In the genomic region with DNA sequence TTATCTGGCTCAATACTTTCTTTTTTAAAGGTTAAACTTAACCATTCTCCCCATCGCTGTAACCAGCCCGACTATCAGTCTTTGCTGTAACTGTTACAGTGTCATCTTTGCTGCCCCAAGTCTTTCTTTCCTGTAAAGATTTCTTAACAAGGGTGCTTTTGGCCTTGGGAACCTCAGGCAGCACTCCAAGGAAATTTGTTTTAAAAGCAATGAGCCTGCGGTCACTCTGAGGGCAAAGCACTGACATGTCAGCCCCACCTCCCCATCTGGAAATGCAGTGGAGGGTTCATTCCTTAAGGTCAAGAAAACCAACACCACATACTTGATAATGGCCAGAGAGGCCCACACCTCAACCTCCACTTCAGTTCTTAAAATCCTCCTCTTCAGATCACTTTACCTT, we compare ENCODE assay signal across 32 cellular contexts. TPM values are rescaled to one million over a fixed set of nuclear protein-coding genes. Genes with fewer than 3 reads are reported as not detected.
DNase-seq lines count a peak whose midpoint lies in the region; ATAC-seq and TF ChIP-seq lines count a peak whose summit lies in the region.
"Had no signal": no experiment of that assay in that cellular context is flagged by ENCODE, and none has a peak within 500 bp of the region (broad histone marks: within the 10 kb centered on the region; RNA-seq: fewer than 3 reads in every experiment).

No MANE protein-coding gene starts in this region.

- H3K79me2 ChIP-seq in hepatocyte, result peaks cover 52% of the 10 kb centered on the region

- no peak for TF ChIP-seq CTCF in right atrium auricular region (IDR thresholded peaks at IDR 0.05)
- no peak for TF ChIP-seq CTCF in heart right ventricle (IDR thresholded peaks at IDR 0.05)
- no peak for TF ChIP-seq CTCF in ascending aorta (IDR thresholded peaks at IDR 0.05)
- TF ChIP-seq CTCF in hepatocyte (IDR thresholded peaks at IDR 0.05; ENCODE audit: poor library complexity), result no peak

- H3K27ac ChIP-seq in right atrium auricular region (no peak overlapping the region), heart right ventricle (no peak overlapping the region), ascending aorta (peak overlapping the region; percentile 13 to 54), hepatocyte (peak overlapping the region; percentile 77), subcutaneous abdominal adipose tissue (ENCODE audit: low read depth, low read length) (peak overlapping the region; percentile 1)
- H3K27ac ChIP-seq: A549, brain microvascular endothelial cell, pancreas, SJSA1 had no signal

- no peaks in the 10 kb centered on the region for H4K20me1 ChIP-seq in hepatocyte (ENCODE audit: insufficient read depth, poor library complexity, severe bottlenecking)

- DNase-seq in right atrium auricular region (ENCODE audit: low spot score) (peak; percentile 57), heart right ventricle (no peak), ascending aorta (ENCODE audit: low spot score in 2 of 2) (no peak), hepatocyte (ENCODE audit: low spot score) (no peak), KG1 (lab: John Stamatoyannopoulos, UW) (no peak)
- no peak for DNase-seq in stimulated activated CD4-positive, alpha-beta T cell treated with anti-CD3 and anti-CD28 coated beads, Interleukin-12 subunit alpha, Interleukin-12 subunit beta, amount 100 ng/mL, for 4 hours
- DNase-seq: activated CD8-positive, alpha-beta T cell treated with anti-CD3 and anti-CD28 coated beads, Interleukin-2, amount 10 ng/mL, durations not matched to agents 7 days and 5 days; activated gamma-delta T cell treated with Interleukin-2 at 50 U/mL for 16 hours; activated T-cell treated with anti-CD3 and anti-CD28 coated beads, Interleukin-2, amount 50 U/mL, for 1 hour; BE2C; brain microvascular endothelial cell; COR-L47; DMS79; effector CD4-positive, alpha-beta T cell; GF-D8; H9; hippocampal formation; immature natural killer cell; naive thymus-derived CD4-positive, alpha-beta T cell; NCI-H2081; NCI-H2227 treated with DMSO at 0.1 percent for 48 hours; NCI-H69; retina; small intestine; stimulated activated CD4-positive, alpha-beta T cell treated with anti-CD3 and anti-CD28 coated beads, Interleukin-2, amount 100 ng/mL, for 48 hours; trophoblast cell had no signal

- H3K27me3 ChIP-seq in right atrium auricular region (no peaks in the 10 kb centered on the region), heart right ventricle (no peaks in the 10 kb centered on the region), ascending aorta (no peaks in the 10 kb centered on the region), hepatocyte (no peaks in the 10 kb centered on the region), subcutaneous abdominal adipose tissue (ENCODE audit: control insufficient read depth in 5 of 5, insufficient read depth in 4 of 5, low read length in 5 of 5) (no peaks in the 10 kb centered on the region)
- H3K27me3 ChIP-seq: BE2C, brain microvascular endothelial cell, pancreas, SJSA1 had no signal

- no peaks in the 10 kb centered on the region for H3K9me2 ChIP-seq in hepatocyte (replicated peaks; ENCODE audit: insufficient read depth)

- no peak for ATAC-seq in heart right ventricle
- ATAC-seq in GM19395 (IDR thresholded peaks at IDR 0.05; ENCODE audit: unreplicated experiment), result no peak
- ATAC-seq: A549; activated CD8-positive, alpha-beta T cell treated with anti-CD3 and anti-CD28 coated beads, Interleukin-2, amount 10 ng/mL, durations not matched to agents 7 days and 5 days; left lobe of liver; naive thymus-derived CD4-positive, alpha-beta T cell; pancreas had no signal

- H3K9ac ChIP-seq in subcutaneous abdominal adipose tissue (ENCODE audit: low read length in 5 of 5), result no peak overlapping the region

- H3K4me2 ChIP-seq in hepatocyte, result peak overlapping the region; percentile 48
- H3K4me2 ChIP-seq: A549 had no signal

- H3K9me3 ChIP-seq in right atrium auricular region (no peaks in the 10 kb centered on the region), heart right ventricle (peaks cover 0 to 3% (median 0%) of the 10 kb centered on the region in 11 donors), ascending aorta (no peaks in the 10 kb centered on the region), hepatocyte (ENCODE audit: low read depth) (no peaks in the 10 kb centered on the region), subcutaneous abdominal adipose tissue (ENCODE audit: control insufficient read depth in 5 of 5, low read length in 5 of 5) (no peaks in the 10 kb centered on the region)
- H3K9me3 ChIP-seq: BE2C, pancreas had no signal

- intact Hi-C loops in heart right ventricle (cut with DNase I), result loop anchor here in 2 of 10 donors (5.0 kb wide), 1 partner anchor 34 kb away; no protein-coding TSS in a partner anchor
- intact Hi-C loops in ascending aorta (cut with DNase I), result no loop called here

- H3K36me3 ChIP-seq in right atrium auricular region (no peaks in the 10 kb centered on the region), heart right ventricle (no peaks in the 10 kb centered on the region), ascending aorta (no peaks in the 10 kb centered on the region), hepatocyte (replicated peaks; ENCODE audit: insufficient read depth, low read depth) (no peaks in the 10 kb centered on the region), subcutaneous abdominal adipose tissue (ENCODE audit: control insufficient read depth in 5 of 5, insufficient read depth in 5 of 5, low read length in 5 of 5) (no peaks in the 10 kb centered on the region)
- H3K36me3 ChIP-seq: BE2C, brain microvascular endothelial cell, pancreas, SJSA1 had no signal

- no peak overlapping the region for H2AFZ ChIP-seq in hepatocyte

- peaks cover 0 to 14% of the 10 kb centered on the region in 2 donors for H3K4me1 ChIP-seq in right atrium auricular region
- peaks cover 0 to 25% (median 14%) of the 10 kb centered on the region in 9 donors for H3K4me1 ChIP-seq in heart right ventricle
- H3K4me1 ChIP-seq in ascending aorta, result peaks cover 4 to 16% of the 10 kb centered on the region in 2 donors
- H3K4me1 ChIP-seq in hepatocyte (ENCODE audit: insufficient read depth), result peaks cover 29% of the 10 kb centered on the region
- peaks cover 2 to 29% (median 20%) of the 10 kb centered on the region in 5 donors for H3K4me1 ChIP-seq in subcutaneous abdominal adipose tissue (ENCODE audit: control insufficient read depth in 5 of 5, insufficient read depth in 5 of 5, low read length in 5 of 5)
- H3K4me1 ChIP-seq: A549, BE2C had no signal

- WGBS in heart right ventricle, 2 donors, result 74 to 80% methylated on average over 3 of the region's 3 CpGs
- WGBS in hepatocyte (ENCODE audit: low lambda C conversion rate, missing lambda C conversion rate), result 62% methylated on average over 3 of the region's 3 CpGs

- H3K4me3 ChIP-seq in right atrium auricular region, result no peak overlapping the region
- no peak overlapping the region for H3K4me3 ChIP-seq in heart right ventricle
- H3K4me3 ChIP-seq in ascending aorta, result no peak overlapping the region
- H3K4me3 ChIP-seq in hepatocyte, result no peak overlapping the region
- H3K4me3 ChIP-seq in subcutaneous abdominal adipose tissue (ENCODE audit: low read depth in 1 of 5, low read length in 5 of 5), result no peak overlapping the region
- H3K4me3 ChIP-seq: A549, pancreas, SJSA1 had no signal

RNA-seq across cellular contexts. Expression of gene TRANK1, which starts 3.2 kb away (rescaled TPM):
- 10 to 100 TPM in 1 of 2 donors, 1 to 10 TPM in 1; 5.7 to 10.3 TPM for total RNA-seq in right atrium auricular region
- total RNA-seq in heart right ventricle, result 10 to 100 TPM in 1 of 10 donors, 1 to 10 TPM in 9; 2.5 to 20.8 (median 5.3) TPM
- 1 to 10 TPM; 1.3 to 3.6 TPM for polyA plus RNA-seq in heart right ventricle
- 14.8 TPM for total RNA-seq in ascending aorta
- total RNA-seq in hepatocyte, result 16.7 and 19.9 TPM in 2 replicates
- 8.5 and 9.4 TPM in 2 replicates for polyA plus RNA-seq in hepatocyte

RNA-seq across cellular contexts. Expression of gene EPM2AIP1, which starts 51.3 kb away (rescaled TPM):
- total RNA-seq in right atrium auricular region (10 to 100 TPM; 10.3 TPM), heart right ventricle (10 to 100 TPM; 21.0 to 36.3 (median 28.3) TPM), ascending aorta (1.9 TPM), hepatocyte (32.4 and 34.8 TPM in 2 replicates)
- polyA plus RNA-seq in heart right ventricle (10 to 100 TPM in 1 of 2 donors, 1 to 10 TPM in 1; 6.1 to 13.6 TPM), hepatocyte (13.8 and 14.6 TPM in 2 replicates)

RNA-seq across cellular contexts. Expression of gene MLH1, which starts 51.7 kb away (rescaled TPM):
- 10 to 100 TPM; 36.0 to 37.8 TPM for total RNA-seq in right atrium auricular region
- total RNA-seq in heart right ventricle, result 10 to 100 TPM; 48.8 to 61.7 (median 52.5) TPM
- polyA plus RNA-seq in heart right ventricle, result 10 to 100 TPM; 26.0 to 29.5 TPM
- 18.0 TPM for total RNA-seq in ascending aorta
- 34.5 and 37.7 TPM in 2 replicates for total RNA-seq in hepatocyte
- 20.6 and 28.1 TPM in 2 replicates for polyA plus RNA-seq in hepatocyte

Comparison
In these comparisons a context has a peak if more than half of its experiments do, and no peak if none do; other contexts are left out.
1. H3K27ac ChIP-seq: peak in ascending aorta (2 of 2), hepatocyte (single experiment) and subcutaneous abdominal adipose tissue (single experiment); none in right atrium auricular region (0 of 2) and heart right ventricle (0 of 10).